13 cellular contexts compared by ENCODE assay signal in the genomic region with DNA sequence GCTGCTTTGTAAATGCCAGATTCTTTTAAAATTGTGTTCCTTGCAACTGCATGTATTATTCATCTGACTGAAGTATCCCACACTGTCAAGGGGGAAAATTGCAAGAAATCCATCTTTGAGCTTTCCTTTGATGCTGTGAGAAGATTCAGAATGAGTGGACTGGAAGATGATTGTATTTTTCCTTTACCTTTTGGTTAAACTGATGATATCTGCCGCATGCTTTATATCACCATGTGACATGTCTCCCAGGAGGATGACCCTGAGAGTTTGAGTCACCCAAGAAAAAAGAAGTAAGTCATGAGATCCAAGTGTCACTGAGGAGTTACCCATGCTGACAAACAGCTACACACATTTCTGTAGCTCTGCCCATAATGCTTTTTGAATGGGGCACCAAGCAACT.
DNase-seq lines count a peak whose midpoint lies in the region; ATAC-seq, FAIRE-seq and TF ChIP-seq lines count a peak whose summit lies in the region.
"Had no signal": no experiment of that assay in that cellular context is flagged by ENCODE, and none has a peak within 500 bp of the region (broad histone marks: within the 10 kb centered on the region; RNA-seq: fewer than 3 reads in every experiment).

No MANE protein-coding gene starts in this region.

- POLR2A ChIA-PET in A549 (lab: Yijun Ruan, JAX) = no interaction called here

- H3K27ac Mint-ChIP-seq in activated T-helper 1 cell treated with anti-CD3 and anti-CD28 coated beads, Interleukin-12 subunit alpha, Interleukin-12 subunit beta, Interleukin-2, Interleukin-4 antibody, amounts not matched to agents 30 ng/mL and 10 ng/mL and 1 ng/mL, durations not matched to agents 14 hours and 24 hours and 36 hours = peak overlapping the region; percentile 90

- no peak for TF ChIP-seq CTCF in A549 (IDR thresholded peaks at IDR 0.05)

- TF ChIP-seq POLR2A in A549 (IDR thresholded peaks at IDR 0.05; ENCODE audit: low read length) = no peak

- H3K4me1 Mint-ChIP-seq in activated T-helper 1 cell treated with anti-CD3 and anti-CD28 coated beads, Interleukin-12 subunit alpha, Interleukin-12 subunit beta, Interleukin-2, Interleukin-4 antibody, amounts not matched to agents 30 ng/mL and 10 ng/mL and 1 ng/mL, durations not matched to agents 14 hours and 24 hours and 36 hours (ENCODE audit: low read depth) = peaks cover 37% of the 10 kb centered on the region

- H3K27me3 Mint-ChIP-seq in activated T-helper 1 cell treated with anti-CD3 and anti-CD28 coated beads, Interleukin-12 subunit alpha, Interleukin-12 subunit beta, Interleukin-2, Interleukin-4 antibody, amounts not matched to agents 30 ng/mL and 10 ng/mL and 1 ng/mL, durations not matched to agents 14 hours and 24 hours and 36 hours (ENCODE audit: insufficient read depth) = no peaks in the 10 kb centered on the region

- TF ChIP-seq EP300 in A549 (IDR thresholded peaks at IDR 0.05) = 0 out of 5 replicates have a peak, but pooled peaks of 1 of the 2 experiments have one; percentile 23

- peak in 1 of 2 experiments; percentile 55; a peak in 2 of 6 replicates for ATAC-seq in A549
- peak; percentile 53 for ATAC-seq in GM21786 (IDR thresholded peaks at IDR 0.05; ENCODE audit: unreplicated experiment)
- no peak for ATAC-seq in HG02852 (IDR thresholded peaks at IDR 0.05; ENCODE audit: unreplicated experiment)
- ATAC-seq: left colon had no signal

- H3K36me3 Mint-ChIP-seq in activated T-helper 1 cell treated with anti-CD3 and anti-CD28 coated beads, Interleukin-12 subunit alpha, Interleukin-12 subunit beta, Interleukin-2, Interleukin-4 antibody, amounts not matched to agents 30 ng/mL and 10 ng/mL and 1 ng/mL, durations not matched to agents 14 hours and 24 hours and 36 hours (ENCODE audit: low read depth) = peaks cover 8% of the 10 kb centered on the region

- peak in 1 of 2 experiments; percentile 51 for DNase-seq in A549 (ENCODE audit: low read depth in 1 of 2, low spot score in 1 of 2)
- DNase-seq in activated T-helper 1 cell treated with anti-CD3 and anti-CD28 coated beads, Interleukin-12 subunit alpha, Interleukin-12 subunit beta, Interleukin-2, Interleukin-4 antibody, amounts not matched to agents 30 ng/mL and 10 ng/mL and 1 ng/mL, durations not matched to agents 14 hours and 24 hours and 36 hours (ENCODE audit: low spot score) = no peak
- peak; percentile 25 for DNase-seq in kidney tubule cell (ENCODE audit: low spot score)
- no peak for DNase-seq in H4 (ENCODE audit: low spot score)
- no peak for DNase-seq in COLO668 (lab: John Stamatoyannopoulos, UW; ENCODE audit: unreplicated experiment)
- no peak for DNase-seq in NK-92 treated with Interleukin-12 subunit alpha and Interleukin-12 subunit beta, amount 100 ng/mL, for 24 hours (lab: John Stamatoyannopoulos, UW)
- DNase-seq: activated CD8-positive, alpha-beta memory T cell treated with anti-CD3 and anti-CD28 coated beads, Interleukin-2, amount 50 U/mL, for 4 hours; left colon; NCI-H1048; nucleus accumbens had no signal

- H3K9me3 ChIP-seq in A549 = no peaks in the 10 kb centered on the region

- H3K4me1 ChIP-seq in A549 = peaks cover 31% of the 10 kb centered on the region

- no peak overlapping the region for H3K4me3 ChIP-seq in A549

- peak overlapping the region in 1 of 2 experiments; percentile 63; a peak in 2 of 6 replicates for H3K27ac ChIP-seq in A549

- CTCF ChIA-PET in A549 (lab: Yijun Ruan, JAX) = no interaction called here

- H3K9me3 Mint-ChIP-seq in activated T-helper 1 cell treated with anti-CD3 and anti-CD28 coated beads, Interleukin-12 subunit alpha, Interleukin-12 subunit beta, Interleukin-2, Interleukin-4 antibody, amounts not matched to agents 30 ng/mL and 10 ng/mL and 1 ng/mL, durations not matched to agents 14 hours and 24 hours and 36 hours = peaks cover 32% of the 10 kb centered on the region

- FAIRE-seq in A549 (lab: Jason Lieb, UNC) = no peak
- FAIRE-seq: GM12891 had no signal

- no peak for TF ChIP-seq RAD21 in A549 (conservative IDR thresholded peaks at IDR 0.05 in 1 of 2, IDR thresholded peaks at IDR 0.05 in 1 of 2)

- peak overlapping the region; percentile 20 for H3K4me3 Mint-ChIP-seq in activated T-helper 1 cell treated with anti-CD3 and anti-CD28 coated beads, Interleukin-12 subunit alpha, Interleukin-12 subunit beta, Interleukin-2, Interleukin-4 antibody, amounts not matched to agents 30 ng/mL and 10 ng/mL and 1 ng/mL, durations not matched to agents 14 hours and 24 hours and 36 hours

- intact Hi-C loops in activated T-helper 1 cell treated with anti-CD3 and anti-CD28 coated beads, Interleukin-12 subunit alpha, Interleukin-12 subunit beta, Interleukin-2, Interleukin-4 antibody, amounts not matched to agents 30 ng/mL and 10 ng/mL and 1 ng/mL, durations not matched to agents 14 hours and 24 hours and 36 hours (cut with micrococcal nuclease) = loop anchor here (1.0 to 5.0 kb wide), 12 partner anchors 51 to 432 kb away; no protein-coding TSS in a partner anchor

- peak overlapping the region; percentile 25; the same call in 2 of the 3 replicates for H3K4me2 ChIP-seq in A549

- 53% methylated on average over 1 of the region's 1 CpG for WGBS in A549 (ENCODE audit: missing lambda C conversion rate)

TF ChIP-seq in A549, 52 proteins besides CTCF, POLR2A, EP300 and RAD21:
- TF ChIP-seq FOSL2 (IDR thresholded peaks at IDR 0.05) (no peak), FOSL2 (CRISPR knock-in tag; IDR thresholded peaks at IDR 0.05) (peak; percentile 33; the same call in 1 of the 2 replicates), CBX8 (IDR thresholded peaks at IDR 0.05) (no peak)
